1 cellular context compared by ENCODE assay signal in the genomic region with DNA sequence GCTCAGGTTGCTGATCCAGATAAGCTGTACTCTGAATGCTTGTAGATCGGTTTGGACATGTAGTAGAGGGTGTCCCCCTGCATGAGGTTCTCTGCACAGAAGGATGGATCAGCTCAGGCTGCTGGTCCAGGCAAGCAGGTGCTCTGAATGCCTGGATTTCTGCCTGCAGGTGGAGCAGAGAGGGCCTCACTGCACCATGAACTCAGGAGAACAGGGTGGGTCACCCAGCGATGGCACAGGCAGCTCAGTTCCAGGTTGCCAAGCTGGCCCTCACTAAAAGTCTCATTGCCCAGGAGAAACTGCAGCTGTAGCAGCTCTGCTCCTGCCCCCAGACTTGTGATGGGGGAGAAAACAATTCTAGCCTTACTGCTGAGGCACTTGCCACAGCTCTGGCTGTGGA.
TF ChIP-seq lines count a peak whose summit lies in the region.

No MANE protein-coding gene starts in this region.

TF ChIP-seq in GM23338, 12 proteins besides CTCF, POLR2A, EP300 and RAD21 (continued from another document):
- TF ChIP-seq, protein P1, sequence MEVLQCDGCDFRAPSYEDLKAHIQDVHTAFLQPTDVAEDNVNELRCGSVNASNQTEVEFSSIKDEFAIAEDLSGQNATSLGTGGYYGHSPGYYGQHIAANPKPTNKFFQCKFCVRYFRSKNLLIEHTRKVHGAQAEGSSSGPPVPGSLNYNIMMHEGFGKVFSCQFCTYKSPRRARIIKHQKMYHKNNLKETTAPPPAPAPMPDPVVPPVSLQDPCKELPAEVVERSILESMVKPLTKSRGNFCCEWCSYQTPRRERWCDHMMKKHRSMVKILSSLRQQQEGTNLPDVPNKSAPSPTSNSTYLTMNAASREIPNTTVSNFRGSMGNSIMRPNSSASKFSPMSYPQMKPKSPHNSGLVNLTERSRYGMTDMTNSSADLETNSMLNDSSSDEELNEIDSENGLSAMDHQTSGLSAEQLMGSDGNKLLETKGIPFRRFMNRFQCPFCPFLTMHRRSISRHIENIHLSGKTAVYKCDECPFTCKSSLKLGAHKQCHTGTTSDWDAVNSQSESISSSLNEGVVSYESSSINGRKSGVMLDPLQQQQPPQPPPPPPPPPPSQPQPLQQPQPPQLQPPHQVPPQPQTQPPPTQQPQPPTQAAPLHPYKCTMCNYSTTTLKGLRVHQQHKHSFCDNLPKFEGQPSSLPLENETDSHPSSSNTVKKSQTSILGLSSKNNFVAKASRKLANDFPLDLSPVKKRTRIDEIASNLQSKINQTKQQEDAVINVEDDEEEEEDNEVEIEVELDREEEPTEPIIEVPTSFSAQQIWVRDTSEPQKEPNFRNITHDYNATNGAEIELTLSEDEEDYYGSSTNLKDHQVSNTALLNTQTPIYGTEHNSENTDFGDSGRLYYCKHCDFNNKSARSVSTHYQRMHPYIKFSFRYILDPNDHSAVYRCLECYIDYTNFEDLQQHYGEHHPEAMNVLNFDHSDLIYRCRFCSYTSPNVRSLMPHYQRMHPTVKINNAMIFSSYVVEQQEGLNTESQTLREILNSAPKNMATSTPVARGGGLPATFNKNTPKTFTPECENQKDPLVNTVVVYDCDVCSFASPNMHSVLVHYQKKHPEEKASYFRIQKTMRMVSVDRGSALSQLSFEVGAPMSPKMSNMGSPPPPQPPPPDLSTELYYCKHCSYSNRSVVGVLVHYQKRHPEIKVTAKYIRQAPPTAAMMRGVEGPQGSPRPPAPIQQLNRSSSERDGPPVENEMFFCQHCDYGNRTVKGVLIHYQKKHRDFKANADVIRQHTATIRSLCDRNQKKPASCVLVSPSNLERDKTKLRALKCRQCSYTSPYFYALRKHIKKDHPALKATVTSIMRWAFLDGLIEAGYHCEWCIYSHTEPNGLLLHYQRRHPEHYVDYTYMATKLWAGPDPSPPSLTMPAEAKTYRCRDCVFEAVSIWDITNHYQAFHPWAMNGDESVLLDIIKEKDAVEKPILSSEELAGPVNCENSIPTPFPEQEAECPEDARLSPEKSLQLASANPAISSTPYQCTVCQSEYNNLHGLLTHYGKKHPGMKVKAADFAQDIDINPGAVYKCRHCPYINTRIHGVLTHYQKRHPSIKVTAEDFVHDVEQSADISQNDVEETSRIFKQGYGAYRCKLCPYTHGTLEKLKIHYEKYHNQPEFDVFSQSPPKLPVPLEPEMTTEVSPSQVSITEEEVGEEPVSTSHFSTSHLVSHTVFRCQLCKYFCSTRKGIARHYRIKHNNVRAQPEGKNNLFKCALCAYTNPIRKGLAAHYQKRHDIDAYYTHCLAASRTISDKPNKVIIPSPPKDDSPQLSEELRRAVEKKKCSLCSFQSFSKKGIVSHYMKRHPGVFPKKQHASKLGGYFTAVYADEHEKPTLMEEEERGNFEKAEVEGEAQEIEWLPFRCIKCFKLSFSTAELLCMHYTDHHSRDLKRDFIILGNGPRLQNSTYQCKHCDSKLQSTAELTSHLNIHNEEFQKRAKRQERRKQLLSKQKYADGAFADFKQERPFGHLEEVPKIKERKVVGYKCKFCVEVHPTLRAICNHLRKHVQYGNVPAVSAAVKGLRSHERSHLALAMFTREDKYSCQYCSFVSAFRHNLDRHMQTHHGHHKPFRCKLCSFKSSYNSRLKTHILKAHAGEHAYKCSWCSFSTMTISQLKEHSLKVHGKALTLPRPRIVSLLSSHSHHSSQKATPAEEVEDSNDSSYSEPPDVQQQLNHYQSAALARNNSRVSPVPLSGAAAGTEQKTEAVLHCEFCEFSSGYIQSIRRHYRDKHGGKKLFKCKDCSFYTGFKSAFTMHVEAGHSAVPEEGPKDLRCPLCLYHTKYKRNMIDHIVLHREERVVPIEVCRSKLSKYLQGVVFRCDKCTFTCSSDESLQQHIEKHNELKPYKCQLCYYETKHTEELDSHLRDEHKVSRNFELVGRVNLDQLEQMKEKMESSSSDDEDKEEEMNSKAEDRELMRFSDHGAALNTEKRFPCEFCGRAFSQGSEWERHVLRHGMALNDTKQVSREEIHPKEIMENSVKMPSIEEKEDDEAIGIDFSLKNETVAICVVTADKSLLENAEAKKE (CRISPR knock-in tag; IDR thresholded peaks at IDR 0.05): no peak
- TF ChIP-seq, protein P2, sequence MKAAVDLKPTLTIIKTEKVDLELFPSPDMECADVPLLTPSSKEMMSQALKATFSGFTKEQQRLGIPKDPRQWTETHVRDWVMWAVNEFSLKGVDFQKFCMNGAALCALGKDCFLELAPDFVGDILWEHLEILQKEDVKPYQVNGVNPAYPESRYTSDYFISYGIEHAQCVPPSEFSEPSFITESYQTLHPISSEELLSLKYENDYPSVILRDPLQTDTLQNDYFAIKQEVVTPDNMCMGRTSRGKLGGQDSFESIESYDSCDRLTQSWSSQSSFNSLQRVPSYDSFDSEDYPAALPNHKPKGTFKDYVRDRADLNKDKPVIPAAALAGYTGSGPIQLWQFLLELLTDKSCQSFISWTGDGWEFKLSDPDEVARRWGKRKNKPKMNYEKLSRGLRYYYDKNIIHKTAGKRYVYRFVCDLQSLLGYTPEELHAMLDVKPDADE (IDR thresholded peaks at IDR 0.05): no peak
- no peak for TF ChIP-seq ZNF331 (CRISPR knock-in tag; IDR thresholded peaks at IDR 0.05; ENCODE audit: low read depth)
- no peak for TF ChIP-seq EZH2phosphoT487 (IDR thresholded peaks at IDR 0.05; ENCODE audit: unreplicated experiment)
TF ChIP-seq in GM23338: peak in this region for 0.
